Comparison of ENCODE assay signal across 8 cellular contexts in genomic region chr3:182979103-182979697, GRCh38. TPM values are rescaled to one million over a fixed set of nuclear protein-coding genes. Genes with fewer than 3 reads are reported as not detected.
DNase-seq lines count a peak whose midpoint lies in the region; ATAC-seq and TF ChIP-seq lines count a peak whose summit lies in the region.

No MANE protein-coding gene starts in this region.

- POLR2A ChIA-PET in naive thymus-derived CD8-positive, alpha-beta T cell (lab: Charles Lee) = interaction anchor here (0.6 to 1.6 kb wide), 3 partner anchors 10 to 106 kb away, joined by 3 to 7 read pairs (median 5); no protein-coding TSS in a partner anchor

- H3K4me3 Mint-ChIP-seq in naive thymus-derived CD8-positive, alpha-beta T cell = peak overlapping the region in 9 of 10 donors; percentile 87 to 96 (median 92)

- H3K36me3 Mint-ChIP-seq in naive thymus-derived CD8-positive, alpha-beta T cell = no peaks in the 10 kb centered on the region

- no peaks in the 10 kb centered on the region for H3K27me3 Mint-ChIP-seq in naive thymus-derived CD8-positive, alpha-beta T cell

- no peak for ATAC-seq in naive thymus-derived CD8-positive, alpha-beta T cell
- ATAC-seq in GM18517 (IDR thresholded peaks at IDR 0.05; ENCODE audit: unreplicated experiment) = no peak

- H3K27ac ChIP-seq in dorsolateral prefrontal cortex = peak overlapping the region in 35 of 59 donors; percentile 25 to 97 (median 92)

- no peak for TF ChIP-seq CTCF in dorsolateral prefrontal cortex (IDR thresholded peaks at IDR 0.05 in 54 of 56, conservative IDR thresholded peaks at IDR 0.05 in 2 of 56; ENCODE audit: low read depth in 1 of 56, partially characterized antibody in 56 of 56)

- peak overlapping the region; percentile 65 to 97 (median 91) for H3K4me3 ChIP-seq in dorsolateral prefrontal cortex

- DNase-seq in DMS 273 (lab: John Stamatoyannopoulos, UW; ENCODE audit: unreplicated experiment) = peak; percentile 68
- no peak for DNase-seq in DMS 273 treated with DMSO at 0.1 percent for 48 hours (lab: John Stamatoyannopoulos, UW)
- DNase-seq in NCI-H748 (lab: John Stamatoyannopoulos, UW; ENCODE audit: unreplicated experiment) = peak; percentile 74
- no peak for DNase-seq in dorsolateral prefrontal cortex
- no peak for DNase-seq in naive thymus-derived CD8-positive, alpha-beta T cell
- no peak for DNase-seq in LoVo (ENCODE audit: low spot score)
- DNase-seq in A172 (ENCODE audit: low spot score) = no peak

- no peaks in the 10 kb centered on the region for H3K9me3 Mint-ChIP-seq in naive thymus-derived CD8-positive, alpha-beta T cell

- peak overlapping the region; percentile 78 to 95 (median 90) for H3K27ac Mint-ChIP-seq in naive thymus-derived CD8-positive, alpha-beta T cell

- peaks cover 14 to 50% (median 42%) of the 10 kb centered on the region in 4 donors for H3K4me1 Mint-ChIP-seq in naive thymus-derived CD8-positive, alpha-beta T cell

- no peaks in the 10 kb centered on the region for H3K27me3 ChIP-seq in dorsolateral prefrontal cortex

- intact Hi-C loops in dorsolateral prefrontal cortex (cut with DNase I) = loop anchor here in 1 of 2 donors (5.0 to 10.0 kb wide), 3 partner anchors 64 to 1992 kb away; partner anchors contain the start of genes DNAJC19 and MCCC1

RNA-seq across cellular contexts. Expression of gene DCUN1D1, which starts 1.1 kb away (rescaled TPM):
- total RNA-seq in dorsolateral prefrontal cortex = 10 to 100 TPM; 49.4 to 86.8 (median 66.2) TPM
- total RNA-seq in naive thymus-derived CD8-positive, alpha-beta T cell = 10 to 100 TPM; 34.5 to 36.6 TPM
- 10 to 100 TPM; 21.3 to 24.8 (median 24.1) TPM for polyA plus RNA-seq in naive thymus-derived CD8-positive, alpha-beta T cell
- 48.2 and 61.0 TPM in 2 replicates for total RNA-seq in A172 (2014; rRNA removed; shearing (Covaris generic))

Comparison
In these comparisons a context has a peak if more than half of its experiments do, and no peak if none do; other contexts are left out.
1. DNase-seq: peak in DMS 273 (single experiment) and NCI-H748 (single experiment); none in DMS 273 treated with DMSO at 0.1 percent for 48 hours (single experiment), dorsolateral prefrontal cortex (0 of 10), naive thymus-derived CD8-positive, alpha-beta T cell (0 of 10), LoVo (single experiment) and A172 (single experiment).